In the genomic region with DNA sequence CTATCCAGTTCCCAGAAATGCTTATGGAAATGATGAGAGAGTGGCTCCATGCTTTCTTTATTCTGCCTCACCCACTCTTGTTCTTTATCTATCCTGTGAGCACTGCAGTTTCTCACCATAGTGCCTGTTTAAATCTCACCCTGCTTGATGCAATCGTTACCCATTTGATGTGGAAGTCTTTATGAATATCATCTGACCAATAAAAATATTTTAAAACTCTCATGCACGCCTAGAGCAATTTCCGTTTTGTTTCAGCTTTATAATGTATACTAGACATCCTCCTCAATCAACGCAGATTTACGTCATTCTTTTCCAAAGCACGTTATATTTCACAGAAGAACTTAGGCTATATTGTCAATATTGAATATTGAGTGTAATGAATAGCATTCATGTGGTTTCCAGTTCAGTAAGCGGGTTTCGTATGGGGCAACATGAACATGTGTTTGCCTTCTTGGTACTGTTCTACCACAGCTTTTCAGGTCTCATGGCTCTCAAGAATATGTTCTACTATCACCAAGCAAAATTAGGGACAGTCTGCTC, we compare ENCODE assay signal across 24 cellular contexts. TPM values are rescaled to one million over a fixed set of nuclear protein-coding genes. Genes with fewer than 3 reads are reported as not detected.
"Had no signal": no experiment of that assay in that cellular context is flagged by ENCODE, and none has a peak within 500 bp of the region (broad histone marks: within the 10 kb centered on the region; RNA-seq: fewer than 3 reads in every experiment).

No MANE protein-coding gene starts in this region.

- H3K4me3 Mint-ChIP-seq: mesothelial cell of epicardium, naive B cell had no signal

- H3K9me3 ChIP-seq: esophagus muscularis mucosa, gastrocnemius medialis, heart right ventricle, left lung, lower lobe of right lung, mucosa of descending colon had no signal

- H3K27ac ChIP-seq: coronary artery, esophagus muscularis mucosa, foreskin keratinocyte, gastrocnemius medialis, heart right ventricle, left lung, lower lobe of right lung had no signal

- H3K27ac Mint-ChIP-seq: mesothelial cell of epicardium had no signal

- H3K36me3 ChIP-seq: esophagus muscularis mucosa, gastrocnemius medialis, heart right ventricle, left lung, lower lobe of right lung had no signal

- H3K36me3 Mint-ChIP-seq: mesothelial cell of epicardium, naive B cell had no signal

- H3K4me3 ChIP-seq: coronary artery, dorsolateral prefrontal cortex, esophagus muscularis mucosa, gastrocnemius medialis, heart right ventricle, left lung, lower lobe of right lung, mucosa of descending colon had no signal

- H3K4me1 ChIP-seq: foreskin keratinocyte, gastrocnemius medialis, heart right ventricle, left lung, lower lobe of right lung had no signal

- H3K27me3 ChIP-seq: esophagus muscularis mucosa, foreskin keratinocyte, gastrocnemius medialis, heart right ventricle, left lung had no signal

- DNase-seq: dermis blood vessel endothelial cell; dorsolateral prefrontal cortex; effector CD4-positive, alpha-beta T cell; effector memory CD4-positive, alpha-beta T cell; foreskin keratinocyte; gastrocnemius medialis; glutamatergic neuron; head of caudate nucleus; heart right ventricle; hippocampal formation; left cardiac atrium; left ventricle myocardium superior; lower lobe of right lung; mesenchymal stem cell; mucosa of descending colon; naive B cell had no signal

- ATAC-seq: foreskin keratinocyte, gastrocnemius medialis, heart right ventricle, left cardiac atrium, left lung, left ventricle myocardium superior, lower lobe of right lung, mucosa of descending colon had no signal

- H3K27me3 Mint-ChIP-seq: naive B cell had no signal

- H3K4me1 Mint-ChIP-seq: mesothelial cell of epicardium, naive B cell had no signal

- H3K9me3 Mint-ChIP-seq: mesothelial cell of epicardium had no signal

RNA-seq across cellular contexts. Expression of a gene that starts 32.9 kb away (rescaled TPM):
- total RNA-seq: fibroblast of villous mesenchyme, foreskin keratinocyte, gastrocnemius medialis, myocyte had no signal
- polyA plus RNA-seq: fibroblast of lung, foreskin keratinocyte, keratinocyte had no signal
